ENCODE assay signal across 21 cellular contexts in genomic region chr16:87042551-87043272, GRCh38.
A peak's percentile ranks its signal among the peaks of the same experiment; 100 is the strongest.
DNase-seq lines count a peak whose midpoint lies in the region; ATAC-seq and TF ChIP-seq lines count a peak whose summit lies in the region.
"Had no signal": no experiment of that assay in that cellular context is flagged by ENCODE, and none has a peak within 500 bp of the region (broad histone marks: within the 10 kb centered on the region; RNA-seq: fewer than 3 reads in every experiment).

No MANE protein-coding gene starts in this region.

- no peaks in the 10 kb centered on the region for H3K36me3 ChIP-seq in sigmoid colon
- H3K36me3 ChIP-seq in mammary epithelial cell (ENCODE audit: insufficient read depth, low read length) = no peaks in the 10 kb centered on the region
- H3K36me3 ChIP-seq: BLaER1, gastrocnemius medialis, MG63, prostate gland, upper lobe of left lung had no signal

- 67 to 69% methylated on average over 21 of the region's 21 CpGs for WGBS in sigmoid colon, 2 donors
- WGBS in mammary epithelial cell (ENCODE audit: low coverage, missing lambda C conversion rate) = 37% methylated on average over 18 of the region's 21 CpGs

- TF ChIP-seq EP300 in sigmoid colon (IDR thresholded peaks at IDR 0.05) = no peak

- CTCF ChIA-PET in mammary epithelial cell (lab: Charles Lee; ENCODE audit: low non-redundant PET) = no interaction called here

- no TSS peak for BruUV-seq in mammary epithelial cell (replicated peaks; lab: Mats Ljungman, UMichigan)

- H3K4me3 ChIP-seq in sigmoid colon = no peak overlapping the region
- no peak overlapping the region for H3K4me3 ChIP-seq in mammary epithelial cell (replicated peaks in 1 of 3; ENCODE audit: insufficient read depth in 1 of 3, low read depth in 2 of 3, low read length in 3 of 3)
- H3K4me3 ChIP-seq: BLaER1, gastrocnemius medialis, MG63, prostate gland, upper lobe of left lung had no signal

- peak; percentile 27 to 50 for ATAC-seq in left cardiac atrium
- no peak for ATAC-seq in GM21360 (IDR thresholded peaks at IDR 0.05; ENCODE audit: unreplicated experiment)
- ATAC-seq: gastrocnemius medialis; stimulated activated naive B cell treated with anti-CD40 and anti-IgM and Interleukin-4, amounts not matched to agents 10 μg/mL and 1 μg/mL and 100 μg/mL, for 72 hours; T-cell had no signal

- TF ChIP-seq POLR2A in sigmoid colon (IDR thresholded peaks at IDR 0.05) = no peak

- DNase-seq in NCI-H1092 treated with DMSO at 0.1 percent for 48 hours (lab: John Stamatoyannopoulos, UW) (peak; percentile 16), NCI-H1092 (lab: John Stamatoyannopoulos, UW) (no peak), RPMI7951 (ENCODE audit: low read depth) (peak; percentile 25), left cardiac atrium (no peak), sigmoid colon (peak; percentile 65), mammary epithelial cell (no peak), NCI-H345 (lab: John Stamatoyannopoulos, UW) (no peak)
- DNase-seq: 8988T; activated CD4-positive, alpha-beta T cell treated with anti-CD3 and anti-CD28 coated beads, Interleukin-2, amount 50 U/mL, for 48 hours; activated naive CD4-positive, alpha-beta T cell treated with anti-CD3 and anti-CD28 coated beads, Interleukin-2, amount 50 U/mL, for 16 hours; DMS79; gastrocnemius medialis; HFFc6; MG63; stimulated activated CD4-positive, alpha-beta T cell treated with anti-CD3 and anti-CD28 coated beads, Interleukin-12 subunit alpha, Interleukin-12 subunit beta, amount 100 ng/mL, for 4 hours; stimulated activated naive B cell treated with anti-CD40 and anti-IgM and Interleukin-4, amounts not matched to agents 10 μg/mL and 1 μg/mL and 100 μg/mL, for 72 hours; T-cell; upper lobe of left lung had no signal

- no peak overlapping the region for H3K27ac ChIP-seq in sigmoid colon
- H3K27ac ChIP-seq in mammary epithelial cell (ENCODE audit: insufficient read depth, low read depth, low read length) = no peak overlapping the region
- H3K27ac ChIP-seq: BLaER1, gastrocnemius medialis, prostate gland, upper lobe of left lung had no signal

- H3K4me1 ChIP-seq in sigmoid colon (peaks cover 0 to 9% (median 2%) of the 10 kb centered on the region in 4 donors), mammary epithelial cell (ENCODE audit: insufficient read depth, low read length) (no peaks in the 10 kb centered on the region)
- H3K4me1 ChIP-seq: gastrocnemius medialis, prostate gland had no signal

- H3K27me3 ChIP-seq in sigmoid colon = peaks cover 0 to 63% (median 11%) of the 10 kb centered on the region in 3 donors
- H3K27me3 ChIP-seq in mammary epithelial cell (ENCODE audit: insufficient read depth, low read length) = peaks cover 2% of the 10 kb centered on the region
- H3K27me3 ChIP-seq: BLaER1, MG63, upper lobe of left lung had no signal

- TF ChIP-seq CTCF in sigmoid colon (IDR thresholded peaks at IDR 0.05) (no peak), mammary epithelial cell (conservative IDR thresholded peaks at IDR 0.05 in 1 of 2, IDR thresholded peaks at IDR 0.05 in 1 of 2; ENCODE audit: extremely low read depth in 1 of 2, insufficient read depth in 1 of 2, low read depth in 1 of 2, low read length in 2 of 2) (no peak)

- intact Hi-C loops in left cardiac atrium (cut with DNase I) = no loop called here
- intact Hi-C loops in sigmoid colon (cut with DNase I) = no loop called here
- intact Hi-C loops in mammary epithelial cell (cut with micrococcal nuclease) = no loop called here

- H3K79me2 ChIP-seq in mammary epithelial cell (ENCODE audit: insufficient read depth, low read length) = no peaks in the 10 kb centered on the region

- H3K9ac ChIP-seq in mammary epithelial cell (ENCODE audit: insufficient read depth, low read length) = no peak overlapping the region
- H3K9ac ChIP-seq: BLaER1 had no signal

- no peak overlapping the region for H3K4me2 ChIP-seq in mammary epithelial cell (ENCODE audit: insufficient read depth, low read depth, low read length)

- H3K9me3 ChIP-seq in sigmoid colon = no peaks in the 10 kb centered on the region
- no peaks in the 10 kb centered on the region for H3K9me3 ChIP-seq in mammary epithelial cell (replicated peaks; ENCODE audit: insufficient read depth, low read length)
- H3K9me3 ChIP-seq: BLaER1, gastrocnemius medialis, MG63, prostate gland, upper lobe of left lung had no signal

- H4K20me1 ChIP-seq in mammary epithelial cell (ENCODE audit: insufficient read depth, low read length) = no peaks in the 10 kb centered on the region
- H4K20me1 ChIP-seq: BLaER1 had no signal

- H2AFZ ChIP-seq in mammary epithelial cell (ENCODE audit: low read depth, low read length) = no peak overlapping the region

- in situ Hi-C loops in mammary epithelial cell (cut with MboI; ENCODE audit: low sequenced_read_pairs in 2 of 2) = no loop called here

- dilution Hi-C loops in mammary epithelial cell (cut with HindIII; ENCODE audit: low sequenced_read_pairs) = no loop called here

Comparison
In these comparisons a context has a peak if more than half of its experiments do, and no peak if none do; other contexts are left out.
1. DNase-seq: peak in NCI-H1092 treated with DMSO at 0.1 percent for 48 hours (single experiment), RPMI7951 (single experiment) and sigmoid colon (single experiment); none in NCI-H1092 (single experiment), left cardiac atrium (single experiment), mammary epithelial cell (single experiment) and NCI-H345 (single experiment).